In the genomic region with DNA sequence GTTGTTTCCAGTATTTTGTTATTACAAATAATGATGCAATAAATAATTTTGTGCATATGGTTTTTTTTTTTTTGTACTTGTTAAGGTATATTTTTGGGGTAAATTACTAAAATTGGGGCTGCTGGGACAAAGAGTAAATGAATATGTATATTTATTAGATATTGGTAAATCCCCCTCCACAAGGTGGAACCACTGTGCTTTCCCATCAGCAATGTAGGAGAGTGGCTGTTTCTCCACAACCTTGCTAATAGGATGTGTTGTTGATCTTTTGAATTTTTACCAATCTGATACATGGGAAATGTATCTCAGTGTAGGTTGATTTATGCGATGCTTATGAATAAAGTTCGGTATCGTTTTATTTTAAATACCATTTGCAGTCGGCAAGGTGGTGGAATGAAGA, we compare ENCODE assay signal across 22 cellular contexts.
DNase-seq lines count a peak whose midpoint lies in the region; ATAC-seq, FAIRE-seq and TF ChIP-seq lines count a peak whose summit lies in the region.
"Had no signal": no experiment of that assay in that cellular context is flagged by ENCODE, and none has a peak within 500 bp of the region (broad histone marks: within the 10 kb centered on the region; RNA-seq: fewer than 3 reads in every experiment).

No MANE protein-coding gene starts in this region.

- H3K4me3 Mint-ChIP-seq in CD14-positive monocyte: no peak overlapping the region
- H3K4me3 Mint-ChIP-seq: T-cell had no signal

- H3K27ac Mint-ChIP-seq in CD14-positive monocyte: no peak overlapping the region
- H3K27ac Mint-ChIP-seq: T-cell had no signal

- H3K36me3 Mint-ChIP-seq in CD14-positive monocyte: no peaks in the 10 kb centered on the region
- H3K36me3 Mint-ChIP-seq: T-cell had no signal

- 97% methylated on average over 4 of the region's 4 CpGs for WGBS in liver

- TF ChIP-seq RAD21 in liver (IDR thresholded peaks at IDR 0.05): peak; percentile 76 to 82

- H3K4me3 ChIP-seq in liver (ENCODE audit: low read depth in 1 of 3, low read length in 3 of 3): no peak overlapping the region
- H3K4me3 ChIP-seq: HAP-1 had no signal

- H3K4me1 ChIP-seq in liver (ENCODE audit: control insufficient read depth in 4 of 4, insufficient read depth in 4 of 4, low read length in 3 of 4): no peaks in the 10 kb centered on the region
- H3K4me1 ChIP-seq: HAP-1 had no signal

- no peaks in the 10 kb centered on the region for H3K36me3 ChIP-seq in liver (ENCODE audit: control insufficient read depth in 4 of 4, insufficient read depth in 3 of 4, low read depth in 1 of 4, low read length in 3 of 4)
- H3K36me3 ChIP-seq: HAP-1 had no signal

- TF ChIP-seq CTCF in VCaP (conservative IDR thresholded peaks at IDR 0.05) (peak; percentile 61), liver (IDR thresholded peaks at IDR 0.05; ENCODE audit: low read depth, low read length, missing input control) (peak; percentile 35), CD14-positive monocyte (IDR thresholded peaks at IDR 0.05) (no peak)

- no peak overlapping the region for H3K27ac ChIP-seq in VCaP
- no peak overlapping the region for H3K27ac ChIP-seq in liver (ENCODE audit: low read depth in 1 of 2, low read length in 2 of 2)
- H3K27ac ChIP-seq: HL-60 had no signal

- DNase-seq in DMS53 (lab: John Stamatoyannopoulos, UW): peak; percentile 19
- DNase-seq in DMS53 treated with DMSO at 0.1 percent for 48 hours (lab: John Stamatoyannopoulos, UW; ENCODE audit: unreplicated experiment): no peak
- DNase-seq in H54 (ENCODE audit: insufficient read length, low spot score): no peak
- no peak for DNase-seq in H4 (ENCODE audit: low spot score)
- no peak for DNase-seq in CD14-positive monocyte (ENCODE audit: low spot score)
- DNase-seq: 8988T, C1 segment of cervical spinal cord, DMS153, GDM1, KG1, NCI-H1417, NCI-H187, NCI-H69, SIG-M5, T-cell had no signal

- intact Hi-C loops in CD14-positive monocyte (cut with micrococcal nuclease): no loop called here

- FAIRE-seq in H54 (lab: Jason Lieb, UNC): peak; percentile 36
- FAIRE-seq: GM18507 had no signal

- no peaks in the 10 kb centered on the region for H3K27me3 Mint-ChIP-seq in CD14-positive monocyte (ENCODE audit: low read depth in 3 of 3)

- H3K27me3 ChIP-seq in liver (ENCODE audit: control insufficient read depth in 4 of 4, insufficient read depth in 4 of 4, low read length in 3 of 4): no peaks in the 10 kb centered on the region

- no peak overlapping the region for H3K9ac ChIP-seq in liver (ENCODE audit: low read depth in 1 of 2, low read length in 2 of 2)

- no peak for ATAC-seq in GM21825 (IDR thresholded peaks at IDR 0.05; ENCODE audit: unreplicated experiment)
- ATAC-seq: Panc1, T-cell had no signal

- TF ChIP-seq POLR2A in H54 (IDR thresholded peaks at IDR 0.05; ENCODE audit: low read depth, low read length): no peak

- no peaks in the 10 kb centered on the region for H3K4me1 Mint-ChIP-seq in CD14-positive monocyte
- H3K4me1 Mint-ChIP-seq: T-cell had no signal

- peaks cover 3 to 22% (median 12%) of the 10 kb centered on the region in 7 donors for H3K9me3 Mint-ChIP-seq in CD14-positive monocyte

- H3K9me3 ChIP-seq in liver (ENCODE audit: control insufficient read depth in 4 of 4, low read length in 3 of 4): peaks cover 2 to 15% (median 4%) of the 10 kb centered on the region in 4 donors

TF ChIP-seq in liver, 16 proteins besides CTCF, POLR2A, EP300 and RAD21:
- TF ChIP-seq, protein P1, sequence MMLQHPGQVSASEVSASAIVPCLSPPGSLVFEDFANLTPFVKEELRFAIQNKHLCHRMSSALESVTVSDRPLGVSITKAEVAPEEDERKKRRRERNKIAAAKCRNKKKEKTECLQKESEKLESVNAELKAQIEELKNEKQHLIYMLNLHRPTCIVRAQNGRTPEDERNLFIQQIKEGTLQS (IDR thresholded peaks at IDR 0.05): no peak
- TF ChIP-seq JUND (IDR thresholded peaks at IDR 0.05): no peak
- no peak for TF ChIP-seq RXRA (IDR thresholded peaks at IDR 0.05)
- TF ChIP-seq, protein P2, sequence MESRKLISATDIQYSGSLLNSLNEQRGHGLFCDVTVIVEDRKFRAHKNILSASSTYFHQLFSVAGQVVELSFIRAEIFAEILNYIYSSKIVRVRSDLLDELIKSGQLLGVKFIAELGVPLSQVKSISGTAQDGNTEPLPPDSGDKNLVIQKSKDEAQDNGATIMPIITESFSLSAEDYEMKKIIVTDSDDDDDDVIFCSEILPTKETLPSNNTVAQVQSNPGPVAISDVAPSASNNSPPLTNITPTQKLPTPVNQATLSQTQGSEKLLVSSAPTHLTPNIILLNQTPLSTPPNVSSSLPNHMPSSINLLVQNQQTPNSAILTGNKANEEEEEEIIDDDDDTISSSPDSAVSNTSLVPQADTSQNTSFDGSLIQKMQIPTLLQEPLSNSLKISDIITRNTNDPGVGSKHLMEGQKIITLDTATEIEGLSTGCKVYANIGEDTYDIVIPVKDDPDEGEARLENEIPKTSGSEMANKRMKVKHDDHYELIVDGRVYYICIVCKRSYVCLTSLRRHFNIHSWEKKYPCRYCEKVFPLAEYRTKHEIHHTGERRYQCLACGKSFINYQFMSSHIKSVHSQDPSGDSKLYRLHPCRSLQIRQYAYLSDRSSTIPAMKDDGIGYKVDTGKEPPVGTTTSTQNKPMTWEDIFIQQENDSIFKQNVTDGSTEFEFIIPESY (IDR thresholded peaks at IDR 0.05): no peak
TF ChIP-seq in liver: peak in this region for 0.
